In genomic region chr16:85369741-85370528, GRCh38 we compare ENCODE assay signal across 1 cellular context.
A peak's percentile ranks its signal among the peaks of the same experiment; 100 is the strongest.
TF ChIP-seq lines count a peak whose summit lies in the region.

No MANE protein-coding gene starts in this region.

TF ChIP-seq in K562, 482 proteins besides CTCF, POLR2A, EP300 and RAD21 (continued from another document and continues in another):
- TF ChIP-seq FOXP4 (CRISPR knock-in tag; IDR thresholded peaks at IDR 0.05; ENCODE audit: borderline replicate concordance) (no peak), HBP1 (CRISPR knock-in tag; IDR thresholded peaks at IDR 0.05) (no peak), DIDO1 (tag; IDR thresholded peaks at IDR 0.05; ENCODE audit: low read depth) (no peak), ZNF444 (CRISPR knock-in tag; IDR thresholded peaks at IDR 0.05) (no peak), MTA3 (IDR thresholded peaks at IDR 0.05; ENCODE audit: borderline replicate concordance) (0 out of 2 replicates have a peak, but pooled peaks have one; percentile 60), ZFP30 (CRISPR knock-in tag; IDR thresholded peaks at IDR 0.05; ENCODE audit: borderline replicate concordance) (no peak), BCL6 (CRISPR knock-in tag; IDR thresholded peaks at IDR 0.05) (no peak), MTA1 (IDR thresholded peaks at IDR 0.05; ENCODE audit: borderline replicate concordance) (0 out of 2 replicates have a peak, but pooled peaks have one; percentile 10), PHB2 (IDR thresholded peaks at IDR 0.05; ENCODE audit: low read depth) (no peak), PKNOX1 (IDR thresholded peaks at IDR 0.05) (no peak), JUNB (CRISPR knock-in tag; conservative IDR thresholded peaks at IDR 0.05) (no peak), NFYB (IDR thresholded peaks at IDR 0.05; ENCODE audit: extremely low read depth, insufficient read length) (no peak), CREB3L1 (IDR thresholded peaks at IDR 0.05; ENCODE audit: borderline replicate concordance, low read depth) (no peak), ZNF395 (CRISPR knock-in tag; IDR thresholded peaks at IDR 0.05) (no peak), FOXP1 (CRISPR knock-in tag; IDR thresholded peaks at IDR 0.05) (no peak), DACH1 (IDR thresholded peaks at IDR 0.05; ENCODE audit: partially characterized antibody) (no peak), ZNF124 (CRISPR knock-in tag; IDR thresholded peaks at IDR 0.05) (no peak), ZC3H11A (IDR thresholded peaks at IDR 0.05; ENCODE audit: low read depth, low read length) (no peak), NR0B1 (IDR thresholded peaks at IDR 0.05; ENCODE audit: partially characterized antibody) (no peak), ZNF184 (CRISPR knock-in tag; IDR thresholded peaks at IDR 0.05) (no peak), MNT (conservative IDR thresholded peaks at IDR 0.05) (no peak), MBD1 (CRISPR knock-in tag; IDR thresholded peaks at IDR 0.05) (no peak), ZC3H4 (CRISPR knock-in tag; IDR thresholded peaks at IDR 0.05; ENCODE audit: borderline replicate concordance) (no peak), CBFB (CRISPR knock-in tag; IDR thresholded peaks at IDR 0.05) (no peak), ZBTB49 (CRISPR knock-in tag; IDR thresholded peaks at IDR 0.05; ENCODE audit: borderline replicate concordance) (no peak), ZBTB12 (CRISPR knock-in tag; IDR thresholded peaks at IDR 0.05) (no peak), ZNF282 (CRISPR knock-in tag; IDR thresholded peaks at IDR 0.05) (no peak), ESRRA (IDR thresholded peaks at IDR 0.05; ENCODE audit: borderline replicate concordance, low read depth) (peak; percentile 59), ELK3 (CRISPR knock-in tag; IDR thresholded peaks at IDR 0.05) (no peak), ZNF561 (CRISPR knock-in tag; conservative IDR thresholded peaks at IDR 0.05) (no peak), FOXA3 (CRISPR knock-in tag; conservative IDR thresholded peaks at IDR 0.05 in 1 of 2, IDR thresholded peaks at IDR 0.05 in 1 of 2) (0 out of 4 replicates have a peak, but pooled peaks of 1 of the 2 experiments have one; percentile 13), SAFB2 (IDR thresholded peaks at IDR 0.05; ENCODE audit: borderline replicate concordance, low read depth, low read length, severe bottlenecking) (no peak), ZNF232 (CRISPR knock-in tag; IDR thresholded peaks at IDR 0.05) (no peak), USF1 (CRISPR knock-in tag; IDR thresholded peaks at IDR 0.05) (no peak), IRF9 (tag; IDR thresholded peaks at IDR 0.05) (no peak), ATF7 (IDR thresholded peaks at IDR 0.05) (peak; percentile 41; the same call in 1 of the 2 replicates), RCOR1 (IDR thresholded peaks at IDR 0.05; ENCODE audit: borderline replicate concordance in 1 of 2, low read depth in 2 of 2, low read length in 2 of 2) (no peak; a peak in 1 of 4 replicates), ERF (CRISPR knock-in tag; IDR thresholded peaks at IDR 0.05) (no peak), ZBTB26 (CRISPR knock-in tag; IDR thresholded peaks at IDR 0.05) (no peak), XRCC3 (IDR thresholded peaks at IDR 0.05) (no peak)
